ENCODE assay signal across 21 cellular contexts in genomic region chr7:15016726-15017125, GRCh38.
DNase-seq lines count a peak whose midpoint lies in the region; ATAC-seq, FAIRE-seq and TF ChIP-seq lines count a peak whose summit lies in the region.
"Had no signal": no experiment of that assay in that cellular context is flagged by ENCODE, and none has a peak within 500 bp of the region (broad histone marks: within the 10 kb centered on the region; RNA-seq: fewer than 3 reads in every experiment).

No MANE protein-coding gene starts in this region.

- H3K4me3 ChIP-seq in PC-9 = no peak overlapping the region
- H3K4me3 ChIP-seq in trophoblast cell (ENCODE audit: low read depth, low read length) = no peak overlapping the region
- H3K4me3 ChIP-seq in Karpas-422 (ENCODE audit: low read length) = no peak overlapping the region
- H3K4me3 ChIP-seq: GM12878, SJSA1 had no signal

- H3K27me3 ChIP-seq in PC-9 (ENCODE audit: insufficient read depth, low read depth) = no peaks in the 10 kb centered on the region
- H3K27me3 ChIP-seq in trophoblast cell (ENCODE audit: insufficient read depth, low read length) = no peaks in the 10 kb centered on the region
- no peaks in the 10 kb centered on the region for H3K27me3 ChIP-seq in Karpas-422 (ENCODE audit: low read length)
- H3K27me3 ChIP-seq: gastroesophageal sphincter, SJSA1, suprapubic skin had no signal

- no peak overlapping the region for H3K4ac ChIP-seq in trophoblast cell (ENCODE audit: low read depth, low read length)

- no peaks in the 10 kb centered on the region for H3K79me1 ChIP-seq in trophoblast cell (ENCODE audit: low read length)

- no peaks in the 10 kb centered on the region for H3K36me3 Mint-ChIP-seq in osteocyte (ENCODE audit: unreplicated experiment)
- H3K36me3 Mint-ChIP-seq: naive thymus-derived CD4-positive, alpha-beta T cell had no signal

- H3K4me1 Mint-ChIP-seq in osteocyte (ENCODE audit: unreplicated experiment) = peaks cover 8% of the 10 kb centered on the region
- H3K4me1 Mint-ChIP-seq: naive thymus-derived CD4-positive, alpha-beta T cell had no signal

- no peak overlapping the region for H2AK5ac ChIP-seq in trophoblast cell (ENCODE audit: low read length)

- intact Hi-C loops in PC-9 (cut with micrococcal nuclease; ENCODE audit: unreplicated experiment) = loop anchor here (1.0 to 10.0 kb wide), 6 partner anchors 108 to 1734 kb away; no protein-coding TSS in a partner anchor

- H3K36me3 ChIP-seq in PC-9 (ENCODE audit: low read depth) (no peaks in the 10 kb centered on the region), trophoblast cell (ENCODE audit: control insufficient read depth in 1 of 2, insufficient read depth in 2 of 2, low read length in 2 of 2) (no peaks in the 10 kb centered on the region), Karpas-422 (ENCODE audit: insufficient read depth, low read length) (no peaks in the 10 kb centered on the region)
- H3K36me3 ChIP-seq: gastroesophageal sphincter, SJSA1, suprapubic skin had no signal

- BruUV-seq in PC-9 (replicated peaks; lab: Mats Ljungman, UMichigan) = no TSS peak

- no peak overlapping the region for H2BK5ac ChIP-seq in trophoblast cell (ENCODE audit: low read depth, low read length, poor library complexity)

- no peak overlapping the region for H4K12ac ChIP-seq in trophoblast cell (ENCODE audit: low read depth, low read length)

- H3K9me3 Mint-ChIP-seq in osteocyte (ENCODE audit: unreplicated experiment) = no peaks in the 10 kb centered on the region

- H2BK120ac ChIP-seq in trophoblast cell (ENCODE audit: insufficient read depth, low read length, poor library complexity) = no peak overlapping the region

- H2BK12ac ChIP-seq in trophoblast cell (ENCODE audit: low read length) = no peak overlapping the region

- H3K79me2 ChIP-seq in PC-9 (ENCODE audit: low read depth) (no peaks in the 10 kb centered on the region), trophoblast cell (ENCODE audit: control insufficient read depth, insufficient read depth, low read length, poor library complexity) (no peaks in the 10 kb centered on the region), Karpas-422 (ENCODE audit: low read length) (no peaks in the 10 kb centered on the region)

- no peaks in the 10 kb centered on the region for H4K20me1 ChIP-seq in PC-9 (ENCODE audit: insufficient read depth)
- no peaks in the 10 kb centered on the region for H4K20me1 ChIP-seq in Karpas-422 (ENCODE audit: insufficient read depth, low read depth, low read length)

- no peaks in the 10 kb centered on the region for H3K27me3 Mint-ChIP-seq in osteocyte (ENCODE audit: unreplicated experiment)
- H3K27me3 Mint-ChIP-seq: naive thymus-derived CD4-positive, alpha-beta T cell had no signal

- H3K4me1 ChIP-seq in PC-9 (replicated peaks; ENCODE audit: insufficient read depth) (no peaks in the 10 kb centered on the region; the same call in 1 of the 2 replicates), trophoblast cell (ENCODE audit: control insufficient read depth in 1 of 2, insufficient read depth in 2 of 2, low read length in 2 of 2) (peaks cover 0 to 5% of the 10 kb centered on the region in 2 experiments), Karpas-422 (ENCODE audit: low read length) (no peaks in the 10 kb centered on the region)
- H3K4me1 ChIP-seq: Caco-2, SJSA1 had no signal

- no peak overlapping the region for H3K4me3 Mint-ChIP-seq in osteocyte (ENCODE audit: unreplicated experiment)
- H3K4me3 Mint-ChIP-seq: naive thymus-derived CD4-positive, alpha-beta T cell had no signal

- CTCF ChIA-PET in PC-9 (lab: Charles Lee) = interaction anchor here (0.7 to 1.4 kb wide), 6 partner anchors 11 to 2000 kb away, joined by 3 to 18 read pairs (median 8); no protein-coding TSS in a partner anchor

- no peak overlapping the region for H3K23ac ChIP-seq in trophoblast cell (ENCODE audit: low read length)

- POLR2A ChIA-PET in PC-9 (lab: Charles Lee; ENCODE audit: unreplicated experiment) = no interaction called here

- H3K14ac ChIP-seq in trophoblast cell (ENCODE audit: low read length) = no peak overlapping the region

- no peak overlapping the region for H3K18ac ChIP-seq in trophoblast cell (ENCODE audit: low read length)

- peak; percentile 63 for ATAC-seq in esophagus mucosa
- ATAC-seq: naive thymus-derived CD4-positive, alpha-beta T cell had no signal

- no peak overlapping the region for H3K27ac ChIP-seq in PC-9
- peak overlapping the region; percentile 15 for H3K27ac ChIP-seq in trophoblast cell (ENCODE audit: low read depth, low read length)
- no peak overlapping the region for H3K27ac ChIP-seq in Karpas-422 (ENCODE audit: low read length)
- H3K27ac ChIP-seq: SJSA1, suprapubic skin had no signal

- FAIRE-seq in D721Med (lab: Jason Lieb, UNC) = no peak
- FAIRE-seq: small intestine had no signal

- H3K9me3 ChIP-seq in PC-9 (ENCODE audit: insufficient read depth, low read depth) (no peaks in the 10 kb centered on the region), trophoblast cell (ENCODE audit: insufficient read depth, low read depth, low read length) (no peaks in the 10 kb centered on the region), Karpas-422 (ENCODE audit: low read length) (no peaks in the 10 kb centered on the region)
- H3K9me3 ChIP-seq: Caco-2, gastroesophageal sphincter, SJSA1, suprapubic skin had no signal

- WGBS in trophoblast cell (ENCODE audit: extremely low coverage, insufficient coverage, insufficient read length) = no CpG with 5 or more reads among the region's 2 CpGs

- no peak overlapping the region for H4K91ac ChIP-seq in trophoblast cell (ENCODE audit: low read depth, low read length)

- H3K4me2 ChIP-seq in PC-9 (no peak overlapping the region; the same call in 1 of the 2 replicates), trophoblast cell (ENCODE audit: low read length) (no peak overlapping the region), Karpas-422 (ENCODE audit: low read depth, low read length, poor library complexity, severe bottlenecking) (no peak overlapping the region)

- no peak overlapping the region for H3K9ac ChIP-seq in trophoblast cell (ENCODE audit: low read length)
- H3K9ac ChIP-seq in Karpas-422 (ENCODE audit: low read length) = no peak overlapping the region

- H3K27ac Mint-ChIP-seq in osteocyte (ENCODE audit: unreplicated experiment) = no peak overlapping the region
- H3K27ac Mint-ChIP-seq: naive thymus-derived CD4-positive, alpha-beta T cell had no signal

- TF ChIP-seq CTCF in PC-9 (conservative IDR thresholded peaks at IDR 0.05) (no peak), osteocyte (IDR thresholded peaks at IDR 0.05) (no peak), D721Med (IDR thresholded peaks at IDR 0.05; ENCODE audit: insufficient read depth, missing control alignments) (no peak)

- H3K9me2 ChIP-seq in PC-9 (ENCODE audit: insufficient read depth) = no peaks in the 10 kb centered on the region
- no peaks in the 10 kb centered on the region for H3K9me2 ChIP-seq in Karpas-422 (replicated peaks; ENCODE audit: insufficient read depth, low read length)

- no peak overlapping the region for H4K8ac ChIP-seq in trophoblast cell (ENCODE audit: low read depth, low read length)

- H2AFZ ChIP-seq in PC-9 (no peak overlapping the region), trophoblast cell (ENCODE audit: insufficient read depth, low read length, poor library complexity) (no peak overlapping the region), Karpas-422 (ENCODE audit: low read length) (no peak overlapping the region)

- no peaks in the 10 kb centered on the region for H3F3A ChIP-seq in PC-9 (ENCODE audit: insufficient read depth, low read depth)

- peak; percentile 41 for DNase-seq in HPDE6-E6E7 (ENCODE audit: extremely low spot score)
- DNase-seq in PC-9 = peak; percentile 44 to 77
- peak in 1 of 2 donors; percentile 52 for DNase-seq in trophoblast cell
- no peak for DNase-seq in Karpas-422
- DNase-seq in osteocyte (ENCODE audit: extremely low spot score, unreplicated experiment) = no peak
- DNase-seq in activated T-cell treated with anti-CD3 and anti-CD28 coated beads for 4 hours = no peak
- DNase-seq in D721Med (ENCODE audit: insufficient read length, low spot score) = no peak
- DNase-seq: activated CD4-positive, alpha-beta T cell treated with anti-CD3 and anti-CD28 coated beads for 48 hours; activated naive CD4-positive, alpha-beta T cell treated with Interleukin-2 at 50 U/mL for 16 hours; aorta; posterior cingulate gyrus; stimulated activated CD4-positive, alpha-beta T cell treated with anti-CD3 and anti-CD28 coated beads, Interleukin-4, amount 100 ng/mL, for 4 hours; stimulated activated CD8-positive, alpha-beta memory T cell treated with anti-CD3 and anti-CD28 coated beads, Interleukin-4, amount 100 ng/mL, for 48 hours had no signal

Comparison
In these comparisons a context has a peak if more than half of its experiments do, and no peak if none do; other contexts are left out.
1. DNase-seq: peak in HPDE6-E6E7 (single experiment) and PC-9 (2 of 2); none in Karpas-422 (single experiment), osteocyte (single experiment), activated T-cell treated with anti-CD3 and anti-CD28 coated beads for 4 hours (single experiment) and D721Med (single experiment).